1 cellular context compared by ENCODE assay signal in the genomic region with DNA sequence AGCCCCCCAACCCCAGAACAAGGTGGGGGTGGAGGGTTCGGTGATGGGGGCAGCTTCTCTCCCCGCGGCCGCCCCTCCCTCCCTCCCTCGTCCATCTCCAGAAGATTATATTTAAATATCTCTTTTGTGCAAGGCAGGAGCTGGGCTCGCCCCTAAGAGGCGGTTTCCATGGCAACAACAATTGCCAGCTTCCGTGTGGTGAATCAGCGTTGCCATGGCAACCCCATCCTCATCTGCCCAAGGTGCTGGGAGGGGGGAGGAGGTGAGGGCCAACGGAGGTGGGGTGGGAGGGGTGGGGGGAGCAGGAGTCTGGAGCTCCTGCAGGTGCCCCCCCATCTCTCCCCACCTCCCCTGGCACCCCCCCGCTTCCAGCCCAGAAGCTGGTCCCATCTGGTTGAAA.
TF ChIP-seq lines count a peak whose summit lies in the region.

No MANE protein-coding gene starts in this region.

TF ChIP-seq in HepG2, 621 proteins besides CTCF, POLR2A, EP300 and RAD21 (continued from another document):
- TF ChIP-seq, protein P1, sequence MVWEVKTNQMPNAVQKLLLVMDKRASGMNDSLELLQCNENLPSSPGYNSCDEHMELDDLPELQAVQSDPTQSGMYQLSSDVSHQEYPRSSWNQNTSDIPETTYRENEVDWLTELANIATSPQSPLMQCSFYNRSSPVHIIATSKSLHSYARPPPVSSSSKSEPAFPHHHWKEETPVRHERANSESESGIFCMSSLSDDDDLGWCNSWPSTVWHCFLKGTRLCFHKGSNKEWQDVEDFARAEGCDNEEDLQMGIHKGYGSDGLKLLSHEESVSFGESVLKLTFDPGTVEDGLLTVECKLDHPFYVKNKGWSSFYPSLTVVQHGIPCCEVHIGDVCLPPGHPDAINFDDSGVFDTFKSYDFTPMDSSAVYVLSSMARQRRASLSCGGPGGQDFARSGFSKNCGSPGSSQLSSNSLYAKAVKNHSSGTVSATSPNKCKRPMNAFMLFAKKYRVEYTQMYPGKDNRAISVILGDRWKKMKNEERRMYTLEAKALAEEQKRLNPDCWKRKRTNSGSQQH (CRISPR knock-in tag; IDR thresholded peaks at IDR 0.05; ENCODE audit: low read depth): no peak
- TF ChIP-seq, protein P2, sequence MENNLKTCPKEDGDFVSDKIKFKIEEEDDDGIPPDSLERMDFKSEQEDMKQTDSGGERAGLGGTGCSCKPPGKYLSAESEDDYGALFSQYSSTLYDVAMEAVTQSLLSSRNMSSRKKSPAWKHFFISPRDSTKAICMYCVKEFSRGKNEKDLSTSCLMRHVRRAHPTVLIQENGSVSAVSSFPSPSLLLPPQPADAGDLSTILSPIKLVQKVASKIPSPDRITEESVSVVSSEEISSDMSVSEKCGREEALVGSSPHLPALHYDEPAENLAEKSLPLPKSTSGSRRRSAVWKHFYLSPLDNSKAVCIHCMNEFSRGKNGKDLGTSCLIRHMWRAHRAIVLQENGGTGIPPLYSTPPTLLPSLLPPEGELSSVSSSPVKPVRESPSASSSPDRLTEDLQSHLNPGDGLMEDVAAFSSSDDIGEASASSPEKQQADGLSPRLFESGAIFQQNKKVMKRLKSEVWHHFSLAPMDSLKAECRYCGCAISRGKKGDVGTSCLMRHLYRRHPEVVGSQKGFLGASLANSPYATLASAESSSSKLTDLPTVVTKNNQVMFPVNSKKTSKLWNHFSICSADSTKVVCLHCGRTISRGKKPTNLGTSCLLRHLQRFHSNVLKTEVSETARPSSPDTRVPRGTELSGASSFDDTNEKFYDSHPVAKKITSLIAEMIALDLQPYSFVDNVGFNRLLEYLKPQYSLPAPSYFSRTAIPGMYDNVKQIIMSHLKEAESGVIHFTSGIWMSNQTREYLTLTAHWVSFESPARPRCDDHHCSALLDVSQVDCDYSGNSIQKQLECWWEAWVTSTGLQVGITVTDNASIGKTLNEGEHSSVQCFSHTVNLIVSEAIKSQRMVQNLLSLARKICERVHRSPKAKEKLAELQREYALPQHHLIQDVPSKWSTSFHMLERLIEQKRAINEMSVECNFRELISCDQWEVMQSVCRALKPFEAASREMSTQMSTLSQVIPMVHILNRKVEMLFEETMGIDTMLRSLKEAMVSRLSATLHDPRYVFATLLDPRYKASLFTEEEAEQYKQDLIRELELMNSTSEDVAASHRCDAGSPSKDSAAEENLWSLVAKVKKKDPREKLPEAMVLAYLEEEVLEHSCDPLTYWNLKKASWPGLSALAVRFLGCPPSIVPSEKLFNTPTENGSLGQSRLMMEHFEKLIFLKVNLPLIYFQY (CRISPR knock-in tag; IDR thresholded peaks at IDR 0.05; ENCODE audit: borderline replicate concordance): no peak
- no peak for TF ChIP-seq MTA3 (CRISPR knock-in tag; IDR thresholded peaks at IDR 0.05)
- TF ChIP-seq RFX1 (IDR thresholded peaks at IDR 0.05): peak; percentile 43; the same call in 1 of the 2 replicates
- TF ChIP-seq ZNF547 (CRISPR knock-in tag; IDR thresholded peaks at IDR 0.05): no peak
- no peak for TF ChIP-seq FLYWCH1 (CRISPR knock-in tag; IDR thresholded peaks at IDR 0.05)
- no peak for TF ChIP-seq BORCS8-MEF2B (CRISPR knock-in tag; IDR thresholded peaks at IDR 0.05)
- peak; percentile 70 for TF ChIP-seq RFX3 (CRISPR knock-in tag; IDR thresholded peaks at IDR 0.05)
- no peak for TF ChIP-seq EED (CRISPR knock-in tag; IDR thresholded peaks at IDR 0.05)
- no peak for TF ChIP-seq SALL2 (CRISPR knock-in tag; IDR thresholded peaks at IDR 0.05)
- TF ChIP-seq ZNF788 (CRISPR knock-in tag; IDR thresholded peaks at IDR 0.05; ENCODE audit: borderline replicate concordance): no peak
- TF ChIP-seq HMGA1 (CRISPR knock-in tag; conservative IDR thresholded peaks at IDR 0.05): no peak
- TF ChIP-seq, protein P3, sequence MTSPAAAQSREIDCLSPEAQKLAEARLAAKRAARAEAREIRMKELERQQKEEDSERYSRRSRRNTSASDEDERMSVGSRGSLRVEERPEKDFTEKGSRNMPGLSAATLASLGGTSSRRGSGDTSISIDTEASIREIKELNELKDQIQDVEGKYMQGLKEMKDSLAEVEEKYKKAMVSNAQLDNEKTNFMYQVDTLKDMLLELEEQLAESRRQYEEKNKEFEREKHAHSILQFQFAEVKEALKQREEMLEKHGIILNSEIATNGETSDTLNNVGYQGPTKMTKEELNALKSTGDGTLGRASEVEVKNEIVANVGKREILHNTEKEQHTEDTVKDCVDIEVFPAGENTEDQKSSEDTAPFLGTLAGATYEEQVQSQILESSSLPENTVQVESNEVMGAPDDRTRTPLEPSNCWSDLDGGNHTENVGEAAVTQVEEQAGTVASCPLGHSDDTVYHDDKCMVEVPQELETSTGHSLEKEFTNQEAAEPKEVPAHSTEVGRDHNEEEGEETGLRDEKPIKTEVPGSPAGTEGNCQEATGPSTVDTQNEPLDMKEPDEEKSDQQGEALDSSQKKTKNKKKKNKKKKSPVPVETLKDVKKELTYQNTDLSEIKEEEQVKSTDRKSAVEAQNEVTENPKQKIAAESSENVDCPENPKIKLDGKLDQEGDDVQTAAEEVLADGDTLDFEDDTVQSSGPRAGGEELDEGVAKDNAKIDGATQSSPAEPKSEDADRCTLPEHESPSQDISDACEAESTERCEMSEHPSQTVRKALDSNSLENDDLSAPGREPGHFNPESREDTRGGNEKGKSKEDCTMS (CRISPR knock-in tag; conservative IDR thresholded peaks at IDR 0.05): no peak
- TF ChIP-seq, protein P4, sequence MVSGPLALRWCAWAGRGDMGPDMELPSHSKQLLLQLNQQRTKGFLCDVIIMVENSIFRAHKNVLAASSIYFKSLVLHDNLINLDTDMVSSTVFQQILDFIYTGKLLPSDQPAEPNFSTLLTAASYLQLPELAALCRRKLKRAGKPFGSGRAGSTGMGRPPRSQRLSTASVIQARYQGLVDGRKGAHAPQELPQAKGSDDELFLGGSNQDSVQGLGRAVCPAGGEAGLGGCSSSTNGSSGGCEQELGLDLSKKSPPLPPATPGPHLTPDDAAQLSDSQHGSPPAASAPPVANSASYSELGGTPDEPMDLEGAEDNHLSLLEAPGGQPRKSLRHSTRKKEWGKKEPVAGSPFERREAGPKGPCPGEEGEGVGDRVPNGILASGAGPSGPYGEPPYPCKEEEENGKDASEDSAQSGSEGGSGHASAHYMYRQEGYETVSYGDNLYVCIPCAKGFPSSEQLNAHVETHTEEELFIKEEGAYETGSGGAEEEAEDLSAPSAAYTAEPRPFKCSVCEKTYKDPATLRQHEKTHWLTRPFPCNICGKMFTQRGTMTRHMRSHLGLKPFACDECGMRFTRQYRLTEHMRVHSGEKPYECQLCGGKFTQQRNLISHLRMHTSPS (CRISPR knock-in tag; IDR thresholded peaks at IDR 0.05; ENCODE audit: low read depth): no peak
- no peak for TF ChIP-seq KLF12 (CRISPR knock-in tag; IDR thresholded peaks at IDR 0.05; ENCODE audit: borderline replicate concordance)
- no peak for TF ChIP-seq ZSCAN21 (CRISPR knock-in tag; IDR thresholded peaks at IDR 0.05; ENCODE audit: borderline replicate concordance)
- TF ChIP-seq TARDBP (CRISPR knock-in tag; IDR thresholded peaks at IDR 0.05): no peak
- TF ChIP-seq ZNF430 (CRISPR knock-in tag; IDR thresholded peaks at IDR 0.05): no peak
- no peak for TF ChIP-seq CHD4 (IDR thresholded peaks at IDR 0.05; ENCODE audit: borderline replicate concordance, low read length)
